ENCODE assay signal across 9 cellular contexts in the genomic region with DNA sequence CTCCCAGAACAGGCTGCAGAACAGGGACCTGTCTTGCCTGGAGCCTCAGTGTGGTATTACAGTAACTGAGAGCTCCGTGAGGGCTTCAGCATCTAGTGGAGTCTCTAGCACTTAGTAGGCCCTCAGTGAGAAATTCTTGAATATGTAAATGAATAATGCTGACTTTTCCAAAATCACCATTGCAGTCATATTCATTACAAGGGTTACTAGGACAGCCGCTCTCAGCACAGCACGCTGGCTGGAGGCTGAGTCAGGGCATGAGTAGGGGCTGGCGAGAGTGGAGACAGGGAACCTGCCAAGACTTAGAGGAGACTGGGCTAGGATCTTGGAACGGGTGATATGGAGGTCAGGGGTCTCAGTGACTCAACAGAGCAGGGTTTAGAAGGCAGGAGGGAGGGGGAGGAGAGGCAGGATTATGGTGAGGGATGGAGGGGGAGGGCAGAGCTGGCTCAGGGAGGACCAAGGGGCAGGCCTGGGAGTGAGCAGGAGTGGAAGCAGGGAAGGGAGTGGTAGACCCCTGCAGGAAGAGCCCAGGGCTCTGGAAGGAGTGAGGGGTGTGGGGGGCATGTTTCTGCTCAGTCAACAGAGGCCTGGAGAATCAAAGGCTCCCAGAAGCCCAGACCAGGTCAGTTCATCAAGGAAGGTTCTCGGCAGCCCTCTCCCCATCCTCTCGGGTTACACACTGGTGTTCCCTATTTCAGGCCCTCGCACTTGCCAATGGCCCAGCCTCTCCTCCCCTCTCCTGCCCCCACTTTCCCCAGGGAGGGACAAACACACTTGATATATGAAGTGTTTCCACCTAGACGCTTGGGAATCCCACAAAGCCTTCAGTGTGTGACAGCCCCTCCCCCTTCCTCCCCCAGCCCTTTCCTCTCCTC. TPM values are rescaled to one million over a fixed set of nuclear protein-coding genes. Genes with fewer than 3 reads are reported as not detected.
DNase-seq lines count a peak whose midpoint lies in the region; ATAC-seq, FAIRE-seq and TF ChIP-seq lines count a peak whose summit lies in the region.
"Had no signal": no experiment of that assay in that cellular context is flagged by ENCODE, and none has a peak within 500 bp of the region (broad histone marks: within the 10 kb centered on the region; RNA-seq: fewer than 3 reads in every experiment).

No MANE protein-coding gene starts in this region.

- TF ChIP-seq CTCF in heart left ventricle (IDR thresholded peaks at IDR 0.05) (no peak), bronchial epithelial cell (IDR thresholded peaks at IDR 0.05; ENCODE audit: insufficient read depth, low read length, severe bottlenecking) (no peak), BE2C (IDR thresholded peaks at IDR 0.05; ENCODE audit: low read depth, low read length) (no peak)

- peak in 3 of 5 donors; percentile 28 to 43 (median 39) for DNase-seq in heart left ventricle
- no peak for DNase-seq in cardiac septum (ENCODE audit: low spot score)
- DNase-seq in bronchial epithelial cell (ENCODE audit: low read depth), result peak; percentile 23
- peak; percentile 50 for DNase-seq in medulla oblongata (ENCODE audit: extremely low spot score)
- DNase-seq in NCI-H2171 treated with DMSO at 0.1 percent for 48 hours (lab: John Stamatoyannopoulos, UW), result no peak
- DNase-seq in BE2C, result no peak
- DNase-seq: T-helper 2 cell had no signal

- H3K27ac ChIP-seq in heart left ventricle, result peak overlapping the region in 2 of 12 donors; percentile 13 to 29

- no peak for TF ChIP-seq POLR2A in heart left ventricle (IDR thresholded peaks at IDR 0.05)

- H3K4me1 ChIP-seq in heart left ventricle (peaks cover 0 to 6% (median 0%) of the 10 kb centered on the region in 12 donors), BE2C (no peaks in the 10 kb centered on the region)

- WGBS in heart left ventricle, 4 donors, result 63 to 81% (median 70%) methylated on average over 9 of the region's 9 CpGs

- ATAC-seq in heart left ventricle (peak in 3 of 4 donors; percentile 49 to 60 (median 54)), HG02938 (IDR thresholded peaks at IDR 0.05; ENCODE audit: unreplicated experiment) (no peak), GM18519 (IDR thresholded peaks at IDR 0.05; ENCODE audit: low FRiP score, unreplicated experiment) (no peak)

- no peaks in the 10 kb centered on the region for H3K36me3 ChIP-seq in heart left ventricle
- H3K36me3 ChIP-seq in bronchial epithelial cell (ENCODE audit: control insufficient read depth, insufficient read depth, low read length), result no peaks in the 10 kb centered on the region
- H3K36me3 ChIP-seq in BE2C, result no peaks in the 10 kb centered on the region

- H3K9me3 ChIP-seq in heart left ventricle (no peaks in the 10 kb centered on the region), BE2C (no peaks in the 10 kb centered on the region)

- H3K4me3 ChIP-seq in heart left ventricle (no peak overlapping the region), bronchial epithelial cell (ENCODE audit: low read depth, low read length) (no peak overlapping the region), BE2C (ENCODE audit: low read depth, low read length) (no peak overlapping the region)

- no peaks in the 10 kb centered on the region for H3K27me3 ChIP-seq in heart left ventricle
- no peaks in the 10 kb centered on the region for H3K27me3 ChIP-seq in bronchial epithelial cell (ENCODE audit: control insufficient read depth, insufficient read depth, low read length)
- no peaks in the 10 kb centered on the region for H3K27me3 ChIP-seq in BE2C

- FAIRE-seq in bronchial epithelial cell (lab: Jason Lieb, UNC), result no peak

- intact Hi-C loops in heart left ventricle (cut with DNase I), result no loop called here
- intact Hi-C loops in cardiac septum (cut with DNase I), result no loop called here

RNA-seq across cellular contexts. Expression of a gene that starts 42.3 kb away (rescaled TPM):
- 1 to 10 TPM; 1.6 to 8.1 (median 4.5) TPM for total RNA-seq in heart left ventricle
- polyA plus RNA-seq in heart left ventricle, result 1 to 10 TPM; 2.4 to 3.2 TPM
- total RNA-seq in cardiac septum, result 5.7 TPM
- total RNA-seq in bronchial epithelial cell, result under 0.01 and 0.13 TPM in 2 replicates
- 5.2 TPM for polyA plus RNA-seq in BE2C (2012; ENCODE audit: insufficient read depth, insufficient read length, low read depth)

RNA-seq across cellular contexts. Expression of a gene that starts 56.7 kb away (rescaled TPM):
- total RNA-seq in heart left ventricle (not detected), cardiac septum (not detected), bronchial epithelial cell (not detected in 2 replicates)
- polyA plus RNA-seq in heart left ventricle, result under 1 TPM in 1 of 2 donors, not detected in 1; 0.03 TPM
- polyA plus RNA-seq in BE2C (2012; ENCODE audit: insufficient read depth, insufficient read length, low read depth), result 2.1 TPM

Comparison
In these comparisons a context has a peak if more than half of its experiments do, and no peak if none do; other contexts are left out.
1. DNase-seq: peak in heart left ventricle (3 of 5), bronchial epithelial cell (single experiment) and medulla oblongata (single experiment); none in cardiac septum (single experiment), NCI-H2171 treated with DMSO at 0.1 percent for 48 hours (single experiment) and BE2C (single experiment).
2. ATAC-seq: peak in heart left ventricle (3 of 4); none in HG02938 (single experiment) and GM18519 (single experiment).